In genomic region chr16:23960081-23960499, GRCh38 we compare ENCODE assay signal across 18 cellular contexts.
DNase-seq lines count a peak whose midpoint lies in the region; ATAC-seq and TF ChIP-seq lines count a peak whose summit lies in the region.
"Had no signal": no experiment of that assay in that cellular context is flagged by ENCODE, and none has a peak within 500 bp of the region (broad histone marks: within the 10 kb centered on the region; RNA-seq: fewer than 3 reads in every experiment).

No MANE protein-coding gene starts in this region.

- DNase-seq in activated CD8-positive, alpha-beta memory T cell treated with anti-CD3 and anti-CD28 coated beads, Interleukin-2, amount 10 ng/mL, durations not matched to agents 7 days and 5 days, result no peak
- no peak for DNase-seq in activated CD8-positive, alpha-beta memory T cell treated with anti-CD3 and anti-CD28 coated beads, Interleukin-2, amount 50 U/mL, for 48 hours
- DNase-seq in neuronal stem cell (ENCODE audit: low spot score), result no peak
- no peak for DNase-seq in lower leg skin (ENCODE audit: low spot score in 2 of 2)
- DNase-seq in midbrain (lab: John Stamatoyannopoulos, UW), result no peak
- DNase-seq: activated CD4-positive, CD25-positive, alpha-beta regulatory T cell; amniotic stem cell; HFFc6; left colon; mucosa of descending colon; NCI-H2107; NCI-H524 treated with DMSO at 0.1 percent for 48 hours; right lobe of liver; Right ventricle myocardium superior had no signal

- intact Hi-C loops in lower leg skin (cut with DNase I; ENCODE audit: low total_unique reads), result no loop called here

- no CpG with 5 or more reads among the region's 2 CpGs for WGBS in neuronal stem cell (ENCODE audit: extremely low coverage in 2 of 2, insufficient read length in 2 of 2, insufficient replicate concordance in 1 of 2), 2 donors
- WGBS in lower leg skin, 2 donors, result 44 to 62% methylated on average over 2 of the region's 2 CpGs

- H3K27ac Mint-ChIP-seq in activated CD8-positive, alpha-beta memory T cell treated with anti-CD3 and anti-CD28 coated beads, Interleukin-2, amount 10 ng/mL, durations not matched to agents 7 days and 5 days, result peak overlapping the region; percentile 33
- peak overlapping the region; percentile 97 for H3K27ac Mint-ChIP-seq in activated naive CD8-positive, alpha-beta T cell
- H3K27ac Mint-ChIP-seq: HFFc6 had no signal

- TF ChIP-seq CTCF in lower leg skin (IDR thresholded peaks at IDR 0.05), result no peak

- peak overlapping the region; percentile 67 for H2AK5ac ChIP-seq in neuronal stem cell (ENCODE audit: low read depth, low read length)

- no peaks in the 10 kb centered on the region for H3K9me3 ChIP-seq in neuronal stem cell (replicated peaks in 1 of 2; ENCODE audit: control insufficient read depth in 2 of 2, insufficient read depth in 1 of 2, low read depth in 1 of 2, low read length in 2 of 2)
- H3K9me3 ChIP-seq: gastroesophageal sphincter, mucosa of descending colon, right lobe of liver had no signal

- no peak for ATAC-seq in activated CD8-positive, alpha-beta memory T cell treated with anti-CD3 and anti-CD28 coated beads, Interleukin-2, amount 10 ng/mL, durations not matched to agents 7 days and 5 days
- peak; percentile 16 for ATAC-seq in GM18511 (IDR thresholded peaks at IDR 0.05; ENCODE audit: unreplicated experiment)
- no peak for ATAC-seq in GM21423 (IDR thresholded peaks at IDR 0.05; ENCODE audit: unreplicated experiment)
- ATAC-seq: gastroesophageal sphincter, left colon had no signal

- no peak overlapping the region for H2BK12ac ChIP-seq in neuronal stem cell (ENCODE audit: low read length)

- no peak overlapping the region for H2BK120ac ChIP-seq in neuronal stem cell (ENCODE audit: low read depth, low read length)

- H3K27me3 Mint-ChIP-seq in activated CD8-positive, alpha-beta memory T cell treated with anti-CD3 and anti-CD28 coated beads, Interleukin-2, amount 10 ng/mL, durations not matched to agents 7 days and 5 days, result no peaks in the 10 kb centered on the region
- no peaks in the 10 kb centered on the region for H3K27me3 Mint-ChIP-seq in activated naive CD8-positive, alpha-beta T cell

- no peak overlapping the region for H2AFZ ChIP-seq in neuronal stem cell (ENCODE audit: low read length)

- no peaks in the 10 kb centered on the region for H3K27me3 ChIP-seq in neuronal stem cell (ENCODE audit: control insufficient read depth in 3 of 3, insufficient read depth in 3 of 3, low read depth in 1 of 3, low read length in 3 of 3)
- H3K27me3 ChIP-seq: right lobe of liver had no signal

- no peak overlapping the region for H3K14ac ChIP-seq in neuronal stem cell (ENCODE audit: low read length)

- peaks cover 19% of the 10 kb centered on the region for H3K36me3 Mint-ChIP-seq in activated CD8-positive, alpha-beta memory T cell treated with anti-CD3 and anti-CD28 coated beads, Interleukin-2, amount 10 ng/mL, durations not matched to agents 7 days and 5 days
- peaks cover 13% of the 10 kb centered on the region for H3K36me3 Mint-ChIP-seq in activated naive CD8-positive, alpha-beta T cell

- H3K4me1 ChIP-seq in neuronal stem cell (ENCODE audit: control insufficient read depth in 2 of 2, insufficient read depth in 1 of 2, low read depth in 1 of 2, low read length in 2 of 2), result peaks cover 0 to 2% of the 10 kb centered on the region in 2 donors
- H3K4me1 ChIP-seq: gastroesophageal sphincter, right lobe of liver had no signal

- H3K4me3 ChIP-seq in neuronal stem cell (ENCODE audit: low read length in 2 of 2) (no peak overlapping the region), lower leg skin (ENCODE audit: low read depth, poor library complexity, severe bottlenecking) (no peak overlapping the region)
- H3K4me3 ChIP-seq: gastroesophageal sphincter, mucosa of descending colon, right lobe of liver had no signal

- peaks cover 38% of the 10 kb centered on the region for H3K4me1 Mint-ChIP-seq in activated CD8-positive, alpha-beta memory T cell treated with anti-CD3 and anti-CD28 coated beads, Interleukin-2, amount 10 ng/mL, durations not matched to agents 7 days and 5 days
- H3K4me1 Mint-ChIP-seq in activated naive CD8-positive, alpha-beta T cell (ENCODE audit: low read depth), result peaks cover 78% of the 10 kb centered on the region

- H3K4me3 Mint-ChIP-seq in activated CD8-positive, alpha-beta memory T cell treated with anti-CD3 and anti-CD28 coated beads, Interleukin-2, amount 10 ng/mL, durations not matched to agents 7 days and 5 days, result no peak overlapping the region
- peak overlapping the region; percentile 79 for H3K4me3 Mint-ChIP-seq in activated naive CD8-positive, alpha-beta T cell
- H3K4me3 Mint-ChIP-seq: HFFc6 had no signal

- H3K9me3 Mint-ChIP-seq in activated CD8-positive, alpha-beta memory T cell treated with anti-CD3 and anti-CD28 coated beads, Interleukin-2, amount 10 ng/mL, durations not matched to agents 7 days and 5 days (ENCODE audit: low read depth), result no peaks in the 10 kb centered on the region
- no peaks in the 10 kb centered on the region for H3K9me3 Mint-ChIP-seq in activated naive CD8-positive, alpha-beta T cell (ENCODE audit: low read depth)

- peak overlapping the region; percentile 17 for H3K18ac ChIP-seq in neuronal stem cell (ENCODE audit: low read length)

- no peak overlapping the region for H3K27ac ChIP-seq in neuronal stem cell (replicated peaks; ENCODE audit: low read length)
- H3K27ac ChIP-seq: gastroesophageal sphincter, right lobe of liver had no signal

- no peak overlapping the region for H3K9ac ChIP-seq in neuronal stem cell (ENCODE audit: low read depth, low read length, poor library complexity)

- no peak overlapping the region for H3K23ac ChIP-seq in neuronal stem cell (ENCODE audit: low read depth, low read length, poor library complexity)

- H4K91ac ChIP-seq in neuronal stem cell (ENCODE audit: low read depth, low read length, poor library complexity), result no peak overlapping the region

- no peaks in the 10 kb centered on the region for H3K79me1 ChIP-seq in neuronal stem cell (ENCODE audit: low read depth, low read length)

- CTCF ChIA-PET in activated CD8-positive, alpha-beta memory T cell treated with anti-CD3 and anti-CD28 coated beads, Interleukin-2, amount 10 ng/mL, durations not matched to agents 7 days and 5 days (lab: Charles Lee), result interaction anchor here (1.1 to 1.7 kb wide), 2 partner anchors 23 to 50 kb away, joined by 3 to 6 read pairs; no protein-coding TSS in a partner anchor

- no peak overlapping the region for H2BK15ac ChIP-seq in neuronal stem cell (ENCODE audit: low read length)

- H2BK5ac ChIP-seq in neuronal stem cell (ENCODE audit: low read length), result no peak overlapping the region

- H4K8ac ChIP-seq in neuronal stem cell (ENCODE audit: low read depth, low read length), result no peak overlapping the region

- no peak overlapping the region for H3K4ac ChIP-seq in neuronal stem cell (ENCODE audit: low read length)

- no peak for TF ChIP-seq POLR2A in lower leg skin (IDR thresholded peaks at IDR 0.05)

- no peaks in the 10 kb centered on the region for H3K36me3 ChIP-seq in neuronal stem cell (replicated peaks in 1 of 2; ENCODE audit: control insufficient read depth in 2 of 2, insufficient read depth in 2 of 2, low read length in 2 of 2)
- H3K36me3 ChIP-seq: gastroesophageal sphincter, right lobe of liver had no signal

- H3K4me2 ChIP-seq in neuronal stem cell (ENCODE audit: insufficient read depth, low read length, poor library complexity, severe bottlenecking), result no peak overlapping the region
